ENCODE assay signal across 1 cellular context in genomic region chr9:72365525-72366256, GRCh38.
TF ChIP-seq lines count a peak whose summit lies in the region.

No MANE protein-coding gene starts in this region.

TF ChIP-seq in K562, 482 proteins besides CTCF, POLR2A, EP300 and RAD21 (continued from another document and continues in another):
- no peak for TF ChIP-seq ZMIZ1 (IDR thresholded peaks at IDR 0.05; ENCODE audit: low read depth in 2 of 2, low read length in 2 of 2)
- no peak for TF ChIP-seq TEAD4 (IDR thresholded peaks at IDR 0.05; ENCODE audit: low read length)
- no peak for TF ChIP-seq TEAD4 (CRISPR knock-in tag; IDR thresholded peaks at IDR 0.05; ENCODE audit: borderline replicate concordance)
- TF ChIP-seq RNF2 (IDR thresholded peaks at IDR 0.05), result peak; percentile 31; the same call in 1 of the 2 replicates
- TF ChIP-seq ZNF778 (CRISPR knock-in tag; IDR thresholded peaks at IDR 0.05), result no peak
- TF ChIP-seq PRPF4 (IDR thresholded peaks at IDR 0.05; ENCODE audit: insufficient read depth, low read depth, low read length, poor library complexity, severe bottlenecking), result no peak
- 0 out of 2 replicates have a peak, but pooled peaks have one; percentile 25 for TF ChIP-seq MYC (IDR thresholded peaks at IDR 0.05; ENCODE audit: low read depth, low read length)
- peak; percentile 23; the same call in 1 of the 2 replicates for TF ChIP-seq MYC (CRISPR knock-in tag; IDR thresholded peaks at IDR 0.05; ENCODE audit: borderline replicate concordance, low read depth)
- TF ChIP-seq ILF3 (IDR thresholded peaks at IDR 0.05; ENCODE audit: borderline replicate concordance), result no peak
- TF ChIP-seq DLX4 (CRISPR knock-in tag; IDR thresholded peaks at IDR 0.05), result no peak
- TF ChIP-seq HDAC1 (IDR thresholded peaks at IDR 0.05), result no peak
- peak; percentile 78 to 85 for TF ChIP-seq E2F6 (IDR thresholded peaks at IDR 0.05; ENCODE audit: borderline replicate concordance in 1 of 2, extremely low read depth in 1 of 2, insufficient read depth in 1 of 2, insufficient read length in 1 of 2, low read depth in 1 of 2, low read length in 1 of 2, poor library complexity in 1 of 2, severe bottlenecking in 1 of 2)
- no peak for TF ChIP-seq PKNOX1 (IDR thresholded peaks at IDR 0.05)
- no peak for TF ChIP-seq IFI16 (CRISPR knock-in tag; IDR thresholded peaks at IDR 0.05)
- TF ChIP-seq FOS (IDR thresholded peaks at IDR 0.05; ENCODE audit: extremely low read depth, insufficient read length), result no peak
- peak; percentile 88 for TF ChIP-seq ZNF592 (IDR thresholded peaks at IDR 0.05)
- TF ChIP-seq, protein P1, sequence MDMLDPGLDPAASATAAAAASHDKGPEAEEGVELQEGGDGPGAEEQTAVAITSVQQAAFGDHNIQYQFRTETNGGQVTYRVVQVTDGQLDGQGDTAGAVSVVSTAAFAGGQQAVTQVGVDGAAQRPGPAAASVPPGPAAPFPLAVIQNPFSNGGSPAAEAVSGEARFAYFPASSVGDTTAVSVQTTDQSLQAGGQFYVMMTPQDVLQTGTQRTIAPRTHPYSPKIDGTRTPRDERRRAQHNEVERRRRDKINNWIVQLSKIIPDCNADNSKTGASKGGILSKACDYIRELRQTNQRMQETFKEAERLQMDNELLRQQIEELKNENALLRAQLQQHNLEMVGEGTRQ (CRISPR knock-in tag; IDR thresholded peaks at IDR 0.05), result no peak
- TF ChIP-seq CTBP1 (IDR thresholded peaks at IDR 0.05; ENCODE audit: borderline replicate concordance), result no peak
- no peak for TF ChIP-seq STAG1 (CRISPR knock-in tag; IDR thresholded peaks at IDR 0.05; ENCODE audit: borderline replicate concordance)
- TF ChIP-seq ID3 (CRISPR knock-in tag; IDR thresholded peaks at IDR 0.05), result no peak
- no peak for TF ChIP-seq ID3 (tag; IDR thresholded peaks at IDR 0.05)
- TF ChIP-seq ZNF324 (CRISPR knock-in tag; IDR thresholded peaks at IDR 0.05), result no peak
- TF ChIP-seq GABPA (tag; conservative IDR thresholded peaks at IDR 0.05; ENCODE audit: low read depth), result no peak
- TF ChIP-seq ETV6 (IDR thresholded peaks at IDR 0.05; ENCODE audit: borderline replicate concordance in 1 of 2, low read depth in 2 of 2, low read length in 1 of 2), result no peak
- no peak for TF ChIP-seq ETV6 (CRISPR knock-in tag; IDR thresholded peaks at IDR 0.05; ENCODE audit: borderline replicate concordance)
- no peak for TF ChIP-seq SMARCB1 (IDR thresholded peaks at IDR 0.05; ENCODE audit: insufficient read length, low read depth)
- TF ChIP-seq RBFOX2 (IDR thresholded peaks at IDR 0.05; ENCODE audit: low read depth, low read length), result no peak
- no peak for TF ChIP-seq ZBTB11 (CRISPR knock-in tag; IDR thresholded peaks at IDR 0.05)
- no peak for TF ChIP-seq ATF6 (CRISPR knock-in tag; IDR thresholded peaks at IDR 0.05)
- no peak for TF ChIP-seq RFX5 (IDR thresholded peaks at IDR 0.05; ENCODE audit: low read depth, low read length)
- TF ChIP-seq POLR2H (tag; IDR thresholded peaks at IDR 0.05; ENCODE audit: low read depth), result peak; percentile 3; the same call in 1 of the 2 replicates
- no peak for TF ChIP-seq TAF9B (IDR thresholded peaks at IDR 0.05; ENCODE audit: partially characterized antibody)
- TF ChIP-seq RCOR1 (IDR thresholded peaks at IDR 0.05; ENCODE audit: borderline replicate concordance in 1 of 2, low read depth in 2 of 2, low read length in 2 of 2), result no peak
- TF ChIP-seq RAD51 (IDR thresholded peaks at IDR 0.05; ENCODE audit: borderline replicate concordance, low read depth), result no peak
- TF ChIP-seq, protein P2, sequence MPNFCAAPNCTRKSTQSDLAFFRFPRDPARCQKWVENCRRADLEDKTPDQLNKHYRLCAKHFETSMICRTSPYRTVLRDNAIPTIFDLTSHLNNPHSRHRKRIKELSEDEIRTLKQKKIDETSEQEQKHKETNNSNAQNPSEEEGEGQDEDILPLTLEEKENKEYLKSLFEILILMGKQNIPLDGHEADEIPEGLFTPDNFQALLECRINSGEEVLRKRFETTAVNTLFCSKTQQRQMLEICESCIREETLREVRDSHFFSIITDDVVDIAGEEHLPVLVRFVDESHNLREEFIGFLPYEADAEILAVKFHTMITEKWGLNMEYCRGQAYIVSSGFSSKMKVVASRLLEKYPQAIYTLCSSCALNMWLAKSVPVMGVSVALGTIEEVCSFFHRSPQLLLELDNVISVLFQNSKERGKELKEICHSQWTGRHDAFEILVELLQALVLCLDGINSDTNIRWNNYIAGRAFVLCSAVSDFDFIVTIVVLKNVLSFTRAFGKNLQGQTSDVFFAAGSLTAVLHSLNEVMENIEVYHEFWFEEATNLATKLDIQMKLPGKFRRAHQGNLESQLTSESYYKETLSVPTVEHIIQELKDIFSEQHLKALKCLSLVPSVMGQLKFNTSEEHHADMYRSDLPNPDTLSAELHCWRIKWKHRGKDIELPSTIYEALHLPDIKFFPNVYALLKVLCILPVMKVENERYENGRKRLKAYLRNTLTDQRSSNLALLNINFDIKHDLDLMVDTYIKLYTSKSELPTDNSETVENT (CRISPR knock-in tag; IDR thresholded peaks at IDR 0.05), result no peak
- no peak for TF ChIP-seq SIN3B (IDR thresholded peaks at IDR 0.05; ENCODE audit: low read depth)
- TF ChIP-seq ZNF830 (CRISPR knock-in tag; IDR thresholded peaks at IDR 0.05), result no peak
- TF ChIP-seq THRAP3 (IDR thresholded peaks at IDR 0.05; ENCODE audit: borderline replicate concordance), result no peak
- no peak for TF ChIP-seq ARHGAP35 (IDR thresholded peaks at IDR 0.05; ENCODE audit: partially characterized antibody)
- no peak for TF ChIP-seq ZNF133 (CRISPR knock-in tag; IDR thresholded peaks at IDR 0.05)
- TF ChIP-seq SPI1 (IDR thresholded peaks at IDR 0.05; ENCODE audit: borderline replicate concordance, low read depth, low read length), result peak; percentile 28; the same call in 1 of the 2 replicates
- TF ChIP-seq NFRKB (IDR thresholded peaks at IDR 0.05; ENCODE audit: low read depth), result peak; percentile 45; the same call in 1 of the 2 replicates
- TF ChIP-seq KDM1A (IDR thresholded peaks at IDR 0.05), result no peak
